Comparison of ENCODE assay signal across 1 cellular context in genomic region chr10:35126530-35127288, GRCh38.
TF ChIP-seq lines count a peak whose summit lies in the region.

CREM (plus strand) TSS chr10:35126846; CDS start chr10:35137836, 10,990 bp downstream.

TF ChIP-seq in HepG2, 621 proteins besides CTCF, POLR2A, EP300 and RAD21 (continued from another document and continues in another):
- TF ChIP-seq SNAPC4 (CRISPR knock-in tag; IDR thresholded peaks at IDR 0.05) (peak; percentile 52; the same call in 1 of the 2 replicates), ZNF703 (CRISPR knock-in tag; IDR thresholded peaks at IDR 0.05; ENCODE audit: borderline replicate concordance) (0 out of 2 replicates have a peak, but pooled peaks have one; percentile 36), TOPORS (CRISPR knock-in tag; IDR thresholded peaks at IDR 0.05) (no peak), HDAC1 (CRISPR knock-in tag; IDR thresholded peaks at IDR 0.05) (peak; percentile 38), FOXK2 (IDR thresholded peaks at IDR 0.05) (no peak), ZNF580 (CRISPR knock-in tag; IDR thresholded peaks at IDR 0.05; ENCODE audit: borderline replicate concordance, low read depth) (peak; percentile 23; the same call in 1 of the 2 replicates), HDAC2 (CRISPR knock-in tag; IDR thresholded peaks at IDR 0.05) (no peak), ATF3 (CRISPR knock-in tag; IDR thresholded peaks at IDR 0.05) (no peak), SUZ12 (IDR thresholded peaks at IDR 0.05; ENCODE audit: low read depth, low read length) (no peak), RNF2 (conservative IDR thresholded peaks at IDR 0.05; ENCODE audit: low read depth) (no peak; the same call in 1 of the 2 replicates), ZBTB2 (CRISPR knock-in tag; IDR thresholded peaks at IDR 0.05; ENCODE audit: low read depth) (peak; percentile 80), MLXIP (CRISPR knock-in tag; IDR thresholded peaks at IDR 0.05; ENCODE audit: borderline replicate concordance) (0 out of 2 replicates have a peak, but pooled peaks have one; percentile 36), ZNF441 (CRISPR knock-in tag; IDR thresholded peaks at IDR 0.05; ENCODE audit: borderline replicate concordance) (peak; percentile 71), ZNF605 (CRISPR knock-in tag; IDR thresholded peaks at IDR 0.05) (peak; percentile 84), ZNF296 (CRISPR knock-in tag; conservative IDR thresholded peaks at IDR 0.05) (no peak), ZNF660 (CRISPR knock-in tag; IDR thresholded peaks at IDR 0.05; ENCODE audit: borderline replicate concordance, low read depth) (0 out of 2 replicates have a peak, but pooled peaks have one; percentile 25), PAWR (CRISPR knock-in tag; IDR thresholded peaks at IDR 0.05; ENCODE audit: borderline replicate concordance) (no peak), GATAD1 (CRISPR knock-in tag; IDR thresholded peaks at IDR 0.05) (no peak; the same call in none of the 2 replicates), NFRKB (IDR thresholded peaks at IDR 0.05) (no peak), ZNF335 (CRISPR knock-in tag; IDR thresholded peaks at IDR 0.05) (no peak), ZNF33B (CRISPR knock-in tag; IDR thresholded peaks at IDR 0.05) (no peak; the same call in 1 of the 2 replicates), ZNF18 (CRISPR knock-in tag; IDR thresholded peaks at IDR 0.05; ENCODE audit: insufficient replicate concordance) (peak; percentile 87), TFE3 (CRISPR knock-in tag; IDR thresholded peaks at IDR 0.05) (peak; percentile 8; the same call in 1 of the 2 replicates), CAMTA2 (CRISPR knock-in tag; IDR thresholded peaks at IDR 0.05; ENCODE audit: borderline replicate concordance) (peak; percentile 33), SKIL (CRISPR knock-in tag; IDR thresholded peaks at IDR 0.05; ENCODE audit: borderline replicate concordance) (peak; percentile 51), ZNF343 (CRISPR knock-in tag; IDR thresholded peaks at IDR 0.05) (peak; percentile 74; the same call in 1 of the 2 replicates), CCDC6 (CRISPR knock-in tag; IDR thresholded peaks at IDR 0.05) (no peak; the same call in 1 of the 2 replicates), ZNF12 (CRISPR knock-in tag; IDR thresholded peaks at IDR 0.05) (no peak), NBN (conservative IDR thresholded peaks at IDR 0.05) (no peak), RBAK (CRISPR knock-in tag; IDR thresholded peaks at IDR 0.05) (no peak), PAXIP1 (CRISPR knock-in tag; conservative IDR thresholded peaks at IDR 0.05) (peak; percentile 67), SNAPC5 (CRISPR knock-in tag; IDR thresholded peaks at IDR 0.05; ENCODE audit: borderline replicate concordance) (no peak), SATB2 (CRISPR knock-in tag; IDR thresholded peaks at IDR 0.05) (no peak), HNF4A (CRISPR knock-in tag; IDR thresholded peaks at IDR 0.05) (peak; percentile 1; the same call in 1 of the 2 replicates), ZFP41 (CRISPR knock-in tag; IDR thresholded peaks at IDR 0.05; ENCODE audit: borderline replicate concordance) (0 out of 2 replicates have a peak, but pooled peaks have one; percentile 77), GABPB1 (CRISPR knock-in tag; IDR thresholded peaks at IDR 0.05) (peak; percentile 88), SKI (IDR thresholded peaks at IDR 0.05; ENCODE audit: partially characterized antibody) (peak; percentile 60), ZNF205 (CRISPR knock-in tag; IDR thresholded peaks at IDR 0.05) (peak; percentile 8; the same call in 1 of the 2 replicates), GMEB1 (CRISPR knock-in tag; IDR thresholded peaks at IDR 0.05; ENCODE audit: borderline replicate concordance) (peak; percentile 79; the same call in 1 of the 2 replicates)
